ENCODE assay signal across 22 cellular contexts in genomic region chr14:96830946-96831345, GRCh38.
"Had no signal": no experiment of that assay in that cellular context is flagged by ENCODE, and none has a peak within 500 bp of the region (broad histone marks: within the 10 kb centered on the region; RNA-seq: fewer than 3 reads in every experiment).

No MANE protein-coding gene starts in this region.

- H3K27me3 ChIP-seq: ascending aorta, gastroesophageal sphincter, heart left ventricle, neural progenitor cell, ovary, right lobe of liver, testis, upper lobe of right lung had no signal

- H3K27ac ChIP-seq: ascending aorta, coronary artery, gastroesophageal sphincter, heart left ventricle, left ventricle myocardium inferior, neural progenitor cell, ovary, psoas muscle, right lobe of liver, testis, upper lobe of right lung had no signal

- DNase-seq: activated CD4-positive, alpha-beta T cell treated with anti-CD3 and anti-CD28 coated beads, Interleukin-2, amount 10 ng/mL, durations not matched to agents 7 days and 5 days; activated CD8-positive, alpha-beta T cell treated with anti-CD3 and anti-CD28 coated beads, Interleukin-2, amount 10 ng/mL, durations not matched to agents 7 days and 5 days; activated naive CD4-positive, alpha-beta T cell treated with anti-CD3 and anti-CD28 coated beads, Interleukin-2, amount 10 ng/mL, durations not matched to agents 7 days and 5 days; activated T-cell treated with anti-CD3 and anti-CD28 coated beads, Interleukin-2, amount 50 U/mL, for 24 hours; heart left ventricle; left ventricle myocardium inferior; mammary epithelial cell; midbrain; ovary; psoas muscle; right lobe of liver; small intestine; stimulated activated CD4-positive, alpha-beta T cell treated with anti-CD3 and anti-CD28 coated beads, Interleukin-15, amount 100 ng/mL, for 24 hours; stimulated activated CD4-positive, alpha-beta T cell treated with anti-CD3 and anti-CD28 coated beads, Interleukin-2, amount 100 ng/mL, for 48 hours; testis; upper lobe of right lung had no signal

- H3K4me3 Mint-ChIP-seq: activated CD4-positive, alpha-beta T cell treated with anti-CD3 and anti-CD28 coated beads, Interleukin-2, amount 10 ng/mL, durations not matched to agents 7 days and 5 days; activated CD8-positive, alpha-beta T cell treated with anti-CD3 and anti-CD28 coated beads, Interleukin-2, amount 10 ng/mL, durations not matched to agents 7 days and 5 days; activated naive CD4-positive, alpha-beta T cell treated with anti-CD3 and anti-CD28 coated beads, Interleukin-2, amount 10 ng/mL, durations not matched to agents 7 days and 5 days; activated T-cell treated with anti-CD3 and anti-CD28 coated beads, Interleukin-2, amount 50 U/mL, for 24 hours; neural progenitor cell; T-helper 2 cell treated with Interferon-gamma antibody and Interleukin-4, amounts not matched to agents 5 μg/mL and 100 μg/mL, for 36 hours had no signal

- H3K4me3 ChIP-seq: ascending aorta, coronary artery, gastroesophageal sphincter, heart left ventricle, left ventricle myocardium inferior, neural progenitor cell, ovary, psoas muscle, right lobe of liver, testis, upper lobe of right lung had no signal

- H3K36me3 ChIP-seq: ascending aorta, left ventricle myocardium inferior, ovary, right lobe of liver had no signal

- H3K27ac Mint-ChIP-seq: activated CD4-positive, alpha-beta T cell treated with anti-CD3 and anti-CD28 coated beads, Interleukin-2, amount 10 ng/mL, durations not matched to agents 7 days and 5 days; activated CD8-positive, alpha-beta T cell treated with anti-CD3 and anti-CD28 coated beads, Interleukin-2, amount 10 ng/mL, durations not matched to agents 7 days and 5 days; activated naive CD4-positive, alpha-beta T cell treated with anti-CD3 and anti-CD28 coated beads, Interleukin-2, amount 10 ng/mL, durations not matched to agents 7 days and 5 days; activated T-cell treated with anti-CD3 and anti-CD28 coated beads, Interleukin-2, amount 50 U/mL, for 24 hours; neural progenitor cell; T-helper 2 cell treated with Interferon-gamma antibody and Interleukin-4, amounts not matched to agents 5 μg/mL and 100 μg/mL, for 36 hours had no signal

- H3K4me1 ChIP-seq: ascending aorta, left ventricle myocardium inferior, psoas muscle, right lobe of liver, testis, upper lobe of right lung had no signal

- ATAC-seq: activated CD4-positive, CD25-positive, alpha-beta regulatory T cell treated with anti-CD3 and anti-CD28 coated beads, Interleukin-2, amount 50 U/mL, for 24 hours; activated CD8-positive, alpha-beta T cell treated with anti-CD3 and anti-CD28 coated beads, Interleukin-2, amount 10 ng/mL, durations not matched to agents 7 days and 5 days; gastroesophageal sphincter; heart left ventricle; psoas muscle; right lobe of liver; upper lobe of right lung had no signal

- H3K9ac ChIP-seq: neural progenitor cell had no signal

- H2AFZ ChIP-seq: neural progenitor cell had no signal

- H3K27me3 Mint-ChIP-seq: activated CD4-positive, alpha-beta T cell treated with anti-CD3 and anti-CD28 coated beads, Interleukin-2, amount 10 ng/mL, durations not matched to agents 7 days and 5 days; activated naive CD4-positive, alpha-beta T cell treated with anti-CD3 and anti-CD28 coated beads, Interleukin-2, amount 10 ng/mL, durations not matched to agents 7 days and 5 days; activated T-cell treated with anti-CD3 and anti-CD28 coated beads, Interleukin-2, amount 50 U/mL, for 24 hours had no signal

- H3K4me2 ChIP-seq: neural progenitor cell had no signal

- H3K9me3 ChIP-seq: gastroesophageal sphincter, ovary, psoas muscle, right lobe of liver, testis, upper lobe of right lung had no signal
